13 cellular contexts compared by ENCODE assay signal in genomic region chr5:68286612-68286912, GRCh38.
DNase-seq lines count a peak whose midpoint lies in the region; ATAC-seq, FAIRE-seq and TF ChIP-seq lines count a peak whose summit lies in the region.
"Had no signal": no experiment of that assay in that cellular context is flagged by ENCODE, and none has a peak within 500 bp of the region (broad histone marks: within the 10 kb centered on the region; RNA-seq: fewer than 3 reads in every experiment).

No MANE protein-coding gene starts in this region.

- TF ChIP-seq POLR2A in K562 (conservative IDR thresholded peaks at IDR 0.05), result no peak

- H4K91ac ChIP-seq in H9 (ENCODE audit: insufficient read length, low read depth, low read length), result no peak overlapping the region

- TF ChIP-seq CTCF in K562 (IDR thresholded peaks at IDR 0.05 in 2 of 3, conservative IDR thresholded peaks at IDR 0.05 in 1 of 3; ENCODE audit: insufficient read depth in 2 of 3, low read depth in 1 of 3, low read length in 3 of 3) (no peak), neural crest cell (conservative IDR thresholded peaks at IDR 0.05) (peak; percentile 18), H9 (conservative IDR thresholded peaks at IDR 0.05) (no peak; the same call in 2 of the 3 replicates)

- peak overlapping the region; percentile 97 for H3K4me3 ChIP-seq in CD4-positive, CD25-positive, alpha-beta regulatory T cell (ENCODE audit: low read depth, low read length)
- no peak overlapping the region for H3K4me3 ChIP-seq in K562

- H3K23ac ChIP-seq in H9 (ENCODE audit: insufficient read length, low read depth, low read length), result no peak overlapping the region

- POLR2A ChIA-PET in K562 (lab: Yijun Ruan, JAX), result interaction anchor here (1.1 kb wide), 1 partner anchor 14 kb away, joined by 4 read pairs; no protein-coding TSS in a partner anchor

- H3K4me1 Mint-ChIP-seq in CD4-positive, CD25-positive, alpha-beta regulatory T cell, result peaks cover 58 to 96% (median 82%) of the 10 kb centered on the region in 4 donors
- peaks cover 58% of the 10 kb centered on the region for H3K4me1 Mint-ChIP-seq in neural crest cell
- peaks cover 43 to 48% of the 10 kb centered on the region in 2 experiments for H3K4me1 Mint-ChIP-seq in H9

- H3K56ac ChIP-seq in H9 (ENCODE audit: insufficient read length, low read depth, low read length), result no peak overlapping the region

- H3K4me2 ChIP-seq in K562 (ENCODE audit: insufficient read depth, low read length) (no peak overlapping the region), H9 (ENCODE audit: insufficient read depth, insufficient read length, low read length) (no peak overlapping the region)

- H3K9ac ChIP-seq in K562 (ENCODE audit: insufficient read depth in 1 of 2, low read depth in 2 of 2, low read length in 2 of 2) (no peak overlapping the region), H9 (ENCODE audit: extremely low read depth, insufficient read length, low read length) (no peak overlapping the region)

- H3K4ac ChIP-seq in H9 (ENCODE audit: low read depth, low read length), result no peak overlapping the region

- in situ Hi-C loops in K562 (cut with MboI), result loop anchor here (5.0 to 25.0 kb wide), 2 partner anchors 176 to 676 kb away; no protein-coding TSS in a partner anchor

- H2BK15ac ChIP-seq in H9 (ENCODE audit: low read depth, low read length), result no peak overlapping the region

- no peaks in the 10 kb centered on the region for H3K9me3 Mint-ChIP-seq in CD4-positive, CD25-positive, alpha-beta regulatory T cell
- H3K9me3 Mint-ChIP-seq in neural crest cell (no peaks in the 10 kb centered on the region), H9 (no peaks in the 10 kb centered on the region)
- H3K9me3 Mint-ChIP-seq: naive B cell had no signal

- peak overlapping the region; percentile 85 to 98 (median 92) for H3K4me3 Mint-ChIP-seq in CD4-positive, CD25-positive, alpha-beta regulatory T cell
- H3K4me3 Mint-ChIP-seq in neural crest cell (peak overlapping the region; percentile 56), H9 (no peak overlapping the region)

- H4K8ac ChIP-seq in H9 (replicated peaks; ENCODE audit: insufficient read length, low read depth, low read length), result no peak overlapping the region

- BruUV-seq in K562 (replicated peaks; lab: Mats Ljungman, UMichigan), result no TSS peak

- H3K23me2 ChIP-seq in H9 (ENCODE audit: insufficient read length, low read depth, low read length, poor library complexity, severe bottlenecking), result peaks cover 12% of the 10 kb centered on the region

- no peak overlapping the region for H2BK120ac ChIP-seq in H9 (ENCODE audit: low read depth, low read length, poor library complexity, severe bottlenecking)

- no peak overlapping the region for H2BK12ac ChIP-seq in H9 (ENCODE audit: insufficient read length, low read depth, low read length)

- no peak for TF ChIP-seq EP300 in K562 (IDR thresholded peaks at IDR 0.05; ENCODE audit: low read length)

- ATAC-seq in CD4-positive, CD25-positive, alpha-beta regulatory T cell (ENCODE audit: low read depth in 2 of 2), result no peak
- no peak for ATAC-seq in K562
- no peak for ATAC-seq in GM21447 (IDR thresholded peaks at IDR 0.05; ENCODE audit: unreplicated experiment)
- ATAC-seq in GM18511 (IDR thresholded peaks at IDR 0.05; ENCODE audit: unreplicated experiment), result no peak

- H3K27me3 ChIP-seq in CD4-positive, CD25-positive, alpha-beta regulatory T cell (ENCODE audit: control insufficient read depth, insufficient read depth, low read length), result no peaks in the 10 kb centered on the region
- H3K27me3 ChIP-seq in K562 (ENCODE audit: control insufficient read depth in 2 of 2, insufficient read depth in 2 of 2, low read length in 2 of 2) (no peaks in the 10 kb centered on the region), H9 (ENCODE audit: insufficient read depth, low read length) (no peaks in the 10 kb centered on the region)

- peaks cover 90% of the 10 kb centered on the region for H3K4me1 ChIP-seq in CD4-positive, CD25-positive, alpha-beta regulatory T cell (ENCODE audit: control insufficient read depth, insufficient read depth, low read length, poor library complexity, severe bottlenecking)
- peaks cover 14 to 16% of the 10 kb centered on the region in 2 experiments; a peak in 4 of 5 replicates for H3K4me1 ChIP-seq in K562 (replicated peaks in 1 of 2; ENCODE audit: control insufficient read depth in 2 of 2, insufficient read depth in 2 of 2, low read length in 2 of 2)
- no peaks in the 10 kb centered on the region for H3K4me1 ChIP-seq in H9 (ENCODE audit: insufficient read depth, low read length)

- H3K9me1 ChIP-seq in K562 (ENCODE audit: control insufficient read depth, insufficient read depth, low read length), result no peaks in the 10 kb centered on the region

- H4K5ac ChIP-seq in H9 (ENCODE audit: insufficient read length, low read depth, low read length), result no peak overlapping the region

- no peak overlapping the region for H2AK5ac ChIP-seq in H9 (ENCODE audit: insufficient read length, low read length)

- intact Hi-C loops in K562 (cut with micrococcal nuclease), result loop anchor here (1.0 to 5.0 kb wide), 6 partner anchors 48 to 674 kb away; no protein-coding TSS in a partner anchor

- H2BK20ac ChIP-seq in H9 (ENCODE audit: low read depth, low read length, poor library complexity, severe bottlenecking), result no peak overlapping the region

- FAIRE-seq in K562 (lab: Jason Lieb, UNC), result no peak

- WGBS in K562 (ENCODE audit: insufficient coverage, low coverage, missing lambda C conversion rate), result 36% methylated on average over 1 of the region's 1 CpG
- whole genome bisulfite sequencing in H9 (ENCODE audit: extremely low coverage, insufficient read length, low lambda C conversion rate), result no CpG with 5 or more reads among the region's 1 CpG

- peaks cover 31% of the 10 kb centered on the region for H3K36me3 Mint-ChIP-seq in CD4-positive, CD25-positive, alpha-beta regulatory T cell
- H3K36me3 Mint-ChIP-seq in neural crest cell (ENCODE audit: low read depth), result no peaks in the 10 kb centered on the region
- peaks cover 0 to 4% (median 0%) of the 10 kb centered on the region in 3 experiments; a peak in 2 of 7 replicates for H3K36me3 Mint-ChIP-seq in H9 (ENCODE audit: insufficient read depth in 1 of 3, low read depth in 3 of 3)

- H3K27me3 Mint-ChIP-seq in CD4-positive, CD25-positive, alpha-beta regulatory T cell, result no peaks in the 10 kb centered on the region
- H3K27me3 Mint-ChIP-seq in neural crest cell (ENCODE audit: low read depth) (no peaks in the 10 kb centered on the region), H9 (ENCODE audit: low read depth) (no peaks in the 10 kb centered on the region; the same call in 1 of the 2 replicates)
- H3K27me3 Mint-ChIP-seq: naive B cell had no signal

- H3K79me2 ChIP-seq in K562 (ENCODE audit: control insufficient read depth, insufficient read depth, low read length), result no peaks in the 10 kb centered on the region
- H3K79me2 ChIP-seq in H9 (ENCODE audit: insufficient read depth, low read length), result no peaks in the 10 kb centered on the region

- DNase-seq in CD4-positive, CD25-positive, alpha-beta regulatory T cell, result no peak
- DNase-seq in K562 (ENCODE audit: extremely low read depth in 1 of 4, low spot score in 3 of 4) (no peak), neural crest cell (ENCODE audit: low read depth, low spot score) (no peak), amygdala (lab: John Stamatoyannopoulos, UW) (no peak), H9 (no peak)
- DNase-seq: activated naive CD4-positive, alpha-beta T cell treated with anti-CD3 and anti-CD28 coated beads, Interleukin-2, amount 50 U/mL, for 16 hours; DMS153; NCI-H187 treated with DMSO at 0.1 percent for 48 hours; WERI-Rb-1 had no signal

- no peak overlapping the region for H2BK5ac ChIP-seq in H9 (ENCODE audit: insufficient read length, low read length)

- CTCF ChIA-PET in K562 (lab: Yijun Ruan, JAX; ENCODE audit: low intra/inter-chr PET ratio), result interaction anchor here (0.5 to 2.0 kb wide), 7 partner anchors 17 to 721 kb away, joined by 3 to 15 read pairs (median 5); no protein-coding TSS in a partner anchor

- no peak overlapping the region for H3T11ph ChIP-seq in H9 (ENCODE audit: low read length)

- no peak for TF ChIP-seq RAD21 in K562 (CRISPR knock-in tag; conservative IDR thresholded peaks at IDR 0.05 in 1 of 2, IDR thresholded peaks at IDR 0.05 in 1 of 2)

- no peak overlapping the region for H3K14ac ChIP-seq in H9 (ENCODE audit: insufficient read depth, low read length)

- peaks cover 42% of the 10 kb centered on the region for H3K36me3 ChIP-seq in CD4-positive, CD25-positive, alpha-beta regulatory T cell (ENCODE audit: control insufficient read depth, insufficient read depth, low read length)
- peaks cover 64% of the 10 kb centered on the region for H3K36me3 ChIP-seq in KOPT-K1 (ENCODE audit: insufficient read depth, low read length)
- peaks cover 3% of the 10 kb centered on the region; the same call in 1 of the 3 replicates for H3K36me3 ChIP-seq in K562 (ENCODE audit: control insufficient read depth, insufficient read depth, low read length)

- no peaks in the 10 kb centered on the region for H3K9me3 ChIP-seq in CD4-positive, CD25-positive, alpha-beta regulatory T cell (ENCODE audit: control insufficient read depth in 2 of 2, low read length in 2 of 2)
- H3K9me3 ChIP-seq in KOPT-K1 (ENCODE audit: insufficient read depth, low read length, poor library complexity, severe bottlenecking) (no peaks in the 10 kb centered on the region), K562 (replicated peaks; ENCODE audit: control insufficient read depth, insufficient read depth, low read depth, low read length) (no peaks in the 10 kb centered on the region), H9 (ENCODE audit: control insufficient read depth, low read depth, low read length) (no peaks in the 10 kb centered on the region)

- peak overlapping the region; percentile 74 for H3K27ac ChIP-seq in CD4-positive, CD25-positive, alpha-beta regulatory T cell (ENCODE audit: insufficient read depth, low read length, poor library complexity, severe bottlenecking)
- H3K27ac ChIP-seq in KOPT-K1 (ENCODE audit: low read depth, low read length, poor library complexity, severe bottlenecking), result peak overlapping the region; percentile 91
- no peak overlapping the region for H3K27ac ChIP-seq in K562 (ENCODE audit: extremely low read depth, low read depth, low read length)
- H3K27ac ChIP-seq in H9 (ENCODE audit: insufficient read length, low read depth, low read length), result no peak overlapping the region
- H3K27ac ChIP-seq: WERI-Rb-1 had no signal

- no peaks in the 10 kb centered on the region for H3K79me1 ChIP-seq in H9 (ENCODE audit: insufficient read depth, low read depth, low read length, poor library complexity, severe bottlenecking)

- no peaks in the 10 kb centered on the region for H4K20me1 ChIP-seq in K562 (replicated peaks; ENCODE audit: control insufficient read depth, insufficient read depth, low read length)
- no peaks in the 10 kb centered on the region for H4K20me1 ChIP-seq in H9 (ENCODE audit: control insufficient read depth, insufficient read depth, insufficient read length)

- H3K27ac Mint-ChIP-seq in CD4-positive, CD25-positive, alpha-beta regulatory T cell, result peak overlapping the region; percentile 66 to 81 (median 70)
- H3K27ac Mint-ChIP-seq in neural crest cell (ENCODE audit: unreplicated experiment), result no peak overlapping the region
- H3K27ac Mint-ChIP-seq in H9, result no peak overlapping the region

- no peak overlapping the region for H3K18ac ChIP-seq in H9 (ENCODE audit: insufficient read length, low read depth, low read length)

- no peak overlapping the region for H2AFZ ChIP-seq in K562 (ENCODE audit: low read depth, low read length)
- no peak overlapping the region for H2AFZ ChIP-seq in H9 (ENCODE audit: low read length)

Comparison
In these comparisons a context has a peak if more than half of its experiments do, and no peak if none do; other contexts are left out.
1. H3K27ac ChIP-seq: peak in CD4-positive, CD25-positive, alpha-beta regulatory T cell (single experiment) and KOPT-K1 (single experiment); none in K562 (single experiment) and H9 (single experiment).
2. H3K27ac Mint-ChIP-seq: peak in CD4-positive, CD25-positive, alpha-beta regulatory T cell (3 of 3); none in neural crest cell (single experiment) and H9 (0 of 3).
3. H3K4me3 Mint-ChIP-seq: peak in CD4-positive, CD25-positive, alpha-beta regulatory T cell (4 of 4) and neural crest cell (single experiment); none in H9 (0 of 2).